In genomic region chr3:166634091-166634746, GRCh38 we compare ENCODE assay signal across 19 cellular contexts.
"Had no signal": no experiment of that assay in that cellular context is flagged by ENCODE, and none has a peak within 500 bp of the region (broad histone marks: within the 10 kb centered on the region; RNA-seq: fewer than 3 reads in every experiment).

No MANE protein-coding gene starts in this region.

- H3K27me3 ChIP-seq: body of pancreas, right lobe of liver, spleen had no signal

- ATAC-seq: activated CD8-positive, alpha-beta memory T cell treated with anti-CD3 and anti-CD28 coated beads, Interleukin-2, amount 10 ng/mL, durations not matched to agents 7 days and 5 days; activated naive CD4-positive, alpha-beta T cell treated with anti-CD3 and anti-CD28 coated beads, Interleukin-2, amount 50 U/mL, for 72 hours; activated T-cell treated with anti-CD3 and anti-CD28 coated beads, Interleukin-2, amount 50 U/mL, for 4 hours; body of pancreas; lower lobe of right lung; right lobe of liver; stimulated activated naive B cell treated with anti-CD40 and anti-IgM and Interleukin-4, amounts not matched to agents 10 μg/mL and 1 μg/mL and 100 μg/mL, for 72 hours had no signal

- H3K4me1 Mint-ChIP-seq: activated CD8-positive, alpha-beta memory T cell treated with anti-CD3 and anti-CD28 coated beads, Interleukin-2, amount 10 ng/mL, durations not matched to agents 7 days and 5 days; central memory CD8-positive, alpha-beta T cell; naive B cell; stimulated activated naive B cell treated with anti-CD40 and anti-IgM and Interleukin-4, amounts not matched to agents 10 μg/mL and 1 μg/mL and 100 μg/mL, for 72 hours had no signal

- H3K27ac ChIP-seq: body of pancreas, lower lobe of right lung, right lobe of liver, spleen had no signal

- H3K27me3 Mint-ChIP-seq: activated CD8-positive, alpha-beta memory T cell treated with anti-CD3 and anti-CD28 coated beads, Interleukin-2, amount 10 ng/mL, durations not matched to agents 7 days and 5 days; central memory CD8-positive, alpha-beta T cell; dendritic cell treated with granulocyte-macrophage colony-stimulating factor and Interleukin-4, amounts not matched to agents 40 ng/mL and 50 ng/mL, for 4 days; naive B cell; stimulated activated naive B cell treated with anti-CD40 and anti-IgM and Interleukin-4, amounts not matched to agents 10 μg/mL and 1 μg/mL and 100 μg/mL, for 72 hours had no signal

- H3K4me1 ChIP-seq: body of pancreas, lower lobe of right lung, right lobe of liver, spleen had no signal

- H3K4me3 ChIP-seq: body of pancreas, lower lobe of right lung, right lobe of liver, spleen had no signal

- H3K4me3 Mint-ChIP-seq: activated CD8-positive, alpha-beta memory T cell treated with anti-CD3 and anti-CD28 coated beads, Interleukin-2, amount 10 ng/mL, durations not matched to agents 7 days and 5 days; activated T-cell treated with anti-CD3 and anti-CD28 coated beads, Interleukin-2, amount 50 U/mL, for 4 hours; central memory CD8-positive, alpha-beta T cell; dendritic cell treated with granulocyte-macrophage colony-stimulating factor and Interleukin-4, amounts not matched to agents 40 ng/mL and 50 ng/mL, for 4 days; naive B cell; stimulated activated naive B cell treated with anti-CD40 and anti-IgM and Interleukin-4, amounts not matched to agents 10 μg/mL and 1 μg/mL and 100 μg/mL, for 72 hours had no signal

- DNase-seq: activated CD4-positive, alpha-beta T cell treated with anti-CD3 and anti-CD28 coated beads for 1 hour; activated CD4-positive, alpha-beta T cell treated with anti-CD3 and anti-CD28 coated beads, Interleukin-2, amount 50 U/mL, for 48 hours; activated CD8-positive, alpha-beta memory T cell treated with anti-CD3 and anti-CD28 coated beads, Interleukin-2, amount 10 ng/mL, durations not matched to agents 7 days and 5 days; activated effector memory CD4-positive, alpha-beta T cell treated with anti-CD3 and anti-CD28 coated beads, Interleukin-2, amount 50 U/mL, for 16 hours; activated T-cell treated with anti-CD3 and anti-CD28 coated beads, Interleukin-2, amount 50 U/mL, for 4 hours; amniotic stem cell; body of pancreas; hypothalamus; lower lobe of right lung; naive B cell; right lobe of liver; spleen; stimulated activated CD4-positive, alpha-beta T cell treated with anti-CD3 and anti-CD28 coated beads, Interleukin-1b, Interleukin-23, amount 100 ng/mL, for 48 hours; stimulated activated naive B cell treated with anti-CD40 and anti-IgM and Interleukin-4, amounts not matched to agents 10 μg/mL and 1 μg/mL and 100 μg/mL, for 72 hours; T-helper 9 cell; trophoblast cell had no signal

- H3K27ac Mint-ChIP-seq: activated CD8-positive, alpha-beta memory T cell treated with anti-CD3 and anti-CD28 coated beads, Interleukin-2, amount 10 ng/mL, durations not matched to agents 7 days and 5 days; activated naive CD4-positive, alpha-beta T cell treated with anti-CD3 and anti-CD28 coated beads, Interleukin-2, amount 50 U/mL, for 72 hours; dendritic cell treated with granulocyte-macrophage colony-stimulating factor and Interleukin-4, amounts not matched to agents 40 ng/mL and 50 ng/mL, for 4 days; naive B cell; stimulated activated naive B cell treated with anti-CD40 and anti-IgM and Interleukin-4, amounts not matched to agents 10 μg/mL and 1 μg/mL and 100 μg/mL, for 72 hours had no signal
